ENCODE assay signal across 10 cellular contexts in the genomic region with DNA sequence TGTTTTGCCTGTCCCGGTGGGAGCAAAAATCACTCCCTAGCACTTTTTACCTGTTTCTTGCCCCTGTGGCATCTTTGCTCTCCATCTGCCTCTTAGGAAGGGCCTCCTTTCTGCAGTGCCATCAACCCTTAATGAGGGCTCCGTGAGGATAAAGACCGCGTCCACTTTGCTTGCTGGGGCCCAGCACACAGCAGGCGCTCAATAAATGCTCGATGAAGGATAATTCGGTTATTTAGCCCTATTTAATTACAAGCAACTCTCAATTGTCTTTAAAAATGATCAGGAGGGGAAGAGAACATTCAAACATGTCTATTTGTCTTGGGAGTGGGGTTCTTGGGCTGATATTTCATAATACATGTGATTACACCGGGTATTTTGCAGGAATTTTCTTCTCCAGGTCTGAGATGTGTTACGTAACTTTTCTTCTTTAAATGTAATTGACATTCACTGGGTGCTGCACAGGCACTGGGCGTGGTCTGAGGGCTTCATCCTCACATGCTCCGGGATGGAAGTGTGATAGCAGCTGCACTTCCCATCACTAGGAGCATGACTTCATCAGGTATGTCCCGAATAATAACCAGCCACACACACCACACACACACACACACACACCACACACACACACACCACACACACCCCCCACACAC. TPM values are rescaled to one million over a fixed set of nuclear protein-coding genes. Genes with fewer than 3 reads are reported as not detected.
DNase-seq lines count a peak whose midpoint lies in the region; ATAC-seq, FAIRE-seq and TF ChIP-seq lines count a peak whose summit lies in the region.
"Had no signal": no experiment of that assay in that cellular context is flagged by ENCODE, and none has a peak within 500 bp of the region (broad histone marks: within the 10 kb centered on the region; RNA-seq: fewer than 3 reads in every experiment).

No MANE protein-coding gene starts in this region.

- 80% methylated on average over 3 of the region's 12 CpGs; no CpG with 5 or more reads in 1 of the 2 experiments for WGBS in IMR-90 (ENCODE audit: extremely low coverage in 2 of 2, insufficient read length in 1 of 2), 2 experiments
- WGBS in ovary, 3 donors = 43 to 46% (median 44%) methylated on average over 12 of the region's 12 CpGs

- H3K27me3 Mint-ChIP-seq in CD8-positive, alpha-beta memory T cell = peaks cover 33 to 70% of the 10 kb centered on the region in 2 donors
- peaks cover 18% of the 10 kb centered on the region for H3K27me3 Mint-ChIP-seq in neural crest cell (ENCODE audit: low read depth)

- no peak overlapping the region for H3K4ac ChIP-seq in IMR-90 (ENCODE audit: low read depth, low read length)

- no peaks in the 10 kb centered on the region for H3K9me1 ChIP-seq in IMR-90 (ENCODE audit: insufficient read depth, low read length)

- FAIRE-seq in bronchial epithelial cell (lab: Jason Lieb, UNC) = no peak

- no peak overlapping the region for H3K18ac ChIP-seq in IMR-90 (ENCODE audit: low read depth, low read length)

- no peak overlapping the region for H2AK5ac ChIP-seq in IMR-90 (ENCODE audit: low read depth, low read length)

- intact Hi-C loops in IMR-90 (cut with micrococcal nuclease) (no loop called here), ovary (cut with DNase I) (no loop called here)

- no peak overlapping the region for H3K4me3 ChIP-seq in CD8-positive, alpha-beta memory T cell (ENCODE audit: low read length)
- H3K4me3 ChIP-seq in IMR-90 (ENCODE audit: insufficient read depth, low read depth, low read length) = peak overlapping the region; percentile 19; the same call in 1 of the 2 replicates
- H3K4me3 ChIP-seq in bronchial epithelial cell (ENCODE audit: low read depth, low read length) = no peak overlapping the region
- H3K4me3 ChIP-seq in ovary = no peak overlapping the region

- peaks cover 5 to 11% (median 5%) of the 10 kb centered on the region in 3 donors for H3K4me1 Mint-ChIP-seq in CD8-positive, alpha-beta memory T cell
- peaks cover 42% of the 10 kb centered on the region for H3K4me1 Mint-ChIP-seq in neural crest cell

- H3K27ac ChIP-seq in CD8-positive, alpha-beta memory T cell (ENCODE audit: low read depth, low read length) = no peak overlapping the region
- no peak overlapping the region for H3K27ac ChIP-seq in IMR-90 (ENCODE audit: insufficient read depth, low read length)
- H3K27ac ChIP-seq in ovary = no peak overlapping the region

- in situ Hi-C loops in IMR-90 (cut with MboI; ENCODE audit: low sequenced_read_pairs) = no loop called here

- no peak overlapping the region for H3K23ac ChIP-seq in IMR-90 (ENCODE audit: low read depth, low read length)

- H3K4me2 ChIP-seq in IMR-90 (ENCODE audit: low read depth, low read length) = peak overlapping the region; percentile 83; the same call in 1 of the 2 replicates

- H4K91ac ChIP-seq in IMR-90 (ENCODE audit: insufficient read depth, low read depth, low read length) = no peak overlapping the region

- H3K9me3 ChIP-seq in CD8-positive, alpha-beta memory T cell (ENCODE audit: low read length) = no peaks in the 10 kb centered on the region
- no peaks in the 10 kb centered on the region for H3K9me3 ChIP-seq in IMR-90 (ENCODE audit: control insufficient read depth, insufficient read depth, low read length)
- no peaks in the 10 kb centered on the region for H3K9me3 ChIP-seq in ovary

- H4K5ac ChIP-seq in IMR-90 (ENCODE audit: low read depth, low read length) = no peak overlapping the region

- no peak overlapping the region for H3K9ac ChIP-seq in IMR-90 (ENCODE audit: low read depth, low read length)

- H3K79me1 ChIP-seq in IMR-90 (ENCODE audit: low read depth in 1 of 2, low read length in 2 of 2) = no peaks in the 10 kb centered on the region

- no peak for TF ChIP-seq POLR2A in IMR-90 (IDR thresholded peaks at IDR 0.05; ENCODE audit: low read depth, low read length)
- no peak for TF ChIP-seq POLR2A in ovary (IDR thresholded peaks at IDR 0.05)

- H4K20me1 ChIP-seq in IMR-90 (ENCODE audit: insufficient read depth, low read length) = no peaks in the 10 kb centered on the region

- no peak overlapping the region for H3K14ac ChIP-seq in IMR-90 (replicated peaks; ENCODE audit: low read depth, low read length)

- POLR2A ChIA-PET in CD8-positive, alpha-beta memory T cell (lab: Charles Lee) = interaction anchor here (0.6 kb wide), 1 partner anchor 159 kb away, joined by 5 read pairs; no protein-coding TSS in a partner anchor
- POLR2A ChIA-PET in IMR-90 (lab: Charles Lee; ENCODE audit: unreplicated experiment) = no interaction called here

- H2BK15ac ChIP-seq in IMR-90 (ENCODE audit: low read depth, low read length) = no peak overlapping the region

- H2BK20ac ChIP-seq in IMR-90 (ENCODE audit: low read depth, low read length) = no peak overlapping the region

- H3K4me1 ChIP-seq in CD8-positive, alpha-beta memory T cell (ENCODE audit: insufficient read depth, low read length) = no peaks in the 10 kb centered on the region
- 0 out of 2 replicates have a peak, but pooled peaks cover 5% of the 10 kb centered on the region for H3K4me1 ChIP-seq in IMR-90 (ENCODE audit: control insufficient read depth, insufficient read depth, low read length)
- H3K4me1 ChIP-seq in ovary (ENCODE audit: insufficient read depth) = no peaks in the 10 kb centered on the region

- dilution Hi-C loops in IMR-90 (cut with HindIII; ENCODE audit: low sequenced_read_pairs, unreplicated experiment) = no loop called here

- no peak for TF ChIP-seq EP300 in ovary (IDR thresholded peaks at IDR 0.05)

- no peak overlapping the region for H3K27ac Mint-ChIP-seq in CD8-positive, alpha-beta memory T cell
- peak overlapping the region; percentile 32 for H3K27ac Mint-ChIP-seq in neural crest cell (ENCODE audit: unreplicated experiment)

- peak overlapping the region; percentile 55 for H2BK5ac ChIP-seq in IMR-90 (ENCODE audit: low read depth, low read length, poor library complexity, severe bottlenecking)

- H4K8ac ChIP-seq in IMR-90 (ENCODE audit: low read depth in 2 of 2, low read length in 2 of 2) = no peak overlapping the region

- H3K9me3 Mint-ChIP-seq in CD8-positive, alpha-beta memory T cell = peaks cover 0 to 5% (median 0%) of the 10 kb centered on the region in 5 donors
- H3K9me3 Mint-ChIP-seq in neural crest cell = no peaks in the 10 kb centered on the region

- TF ChIP-seq CTCF in IMR-90 (conservative IDR thresholded peaks at IDR 0.05; ENCODE audit: low read depth, low read length) (no peak), bronchial epithelial cell (IDR thresholded peaks at IDR 0.05; ENCODE audit: insufficient read depth, low read length, severe bottlenecking) (no peak), neural crest cell (conservative IDR thresholded peaks at IDR 0.05) (no peak), ovary (IDR thresholded peaks at IDR 0.05) (no peak)

- no peak overlapping the region for H3K56ac ChIP-seq in IMR-90 (ENCODE audit: extremely low read depth, insufficient read depth, low read length)

- no TSS peak for BruUV-seq in IMR-90 (replicated peaks; lab: Mats Ljungman, UMichigan)

- no peak for ATAC-seq in IMR-90 (ENCODE audit: low read depth)
- ATAC-seq in HG02678 (IDR thresholded peaks at IDR 0.05; ENCODE audit: unreplicated experiment) = no peak

- TF ChIP-seq RAD21 in IMR-90 (IDR thresholded peaks at IDR 0.05; ENCODE audit: low read length) = no peak

- H2AK9ac ChIP-seq in IMR-90 (replicated peaks; ENCODE audit: low read depth, low read length, poor library complexity) = no peak overlapping the region

- DNase-seq in CD8-positive, alpha-beta memory T cell = no peak
- DNase-seq in IMR-90 = no peak
- DNase-seq in bronchial epithelial cell (ENCODE audit: low read depth) = peak; percentile 33
- no peak for DNase-seq in neural crest cell (ENCODE audit: low read depth, low spot score)
- no peak for DNase-seq in NCI-H2196 (lab: John Stamatoyannopoulos, UW; ENCODE audit: unreplicated experiment)
- DNase-seq in ovary = no peak
- no peak for DNase-seq in hepatic stellate cell (ENCODE audit: low spot score)
- DNase-seq: activated gamma-delta T cell, Right ventricle myocardium superior had no signal

- peaks cover 20% of the 10 kb centered on the region for H3K27me3 ChIP-seq in CD8-positive, alpha-beta memory T cell (ENCODE audit: insufficient read depth, low read length, poor library complexity, severe bottlenecking)
- peaks cover 66% of the 10 kb centered on the region for H3K27me3 ChIP-seq in IMR-90 (ENCODE audit: control insufficient read depth, insufficient read depth, low read length)
- peaks cover 5% of the 10 kb centered on the region for H3K27me3 ChIP-seq in bronchial epithelial cell (ENCODE audit: control insufficient read depth, insufficient read depth, low read length)
- no peaks in the 10 kb centered on the region for H3K27me3 ChIP-seq in ovary

- H3K36me3 ChIP-seq in CD8-positive, alpha-beta memory T cell (ENCODE audit: insufficient read depth, low read length) = no peaks in the 10 kb centered on the region
- no peaks in the 10 kb centered on the region for H3K36me3 ChIP-seq in IMR-90 (ENCODE audit: control insufficient read depth, insufficient read depth, low read length)
- no peaks in the 10 kb centered on the region for H3K36me3 ChIP-seq in bronchial epithelial cell (ENCODE audit: control insufficient read depth, insufficient read depth, low read length)
- no peaks in the 10 kb centered on the region for H3K36me3 ChIP-seq in ovary

- H2BK120ac ChIP-seq in IMR-90 (ENCODE audit: low read depth, low read length) = no peak overlapping the region

- CTCF ChIA-PET in CD8-positive, alpha-beta memory T cell (lab: Charles Lee) = interaction anchor here (0.5 kb wide), 1 partner anchor 382 kb away, joined by 3 read pairs; no protein-coding TSS in a partner anchor
- CTCF ChIA-PET in IMR-90 (lab: Yijun Ruan, JAX) = no interaction called here

- peak overlapping the region in 4 of 7 donors; percentile 64 to 74 (median 72) for H3K4me3 Mint-ChIP-seq in CD8-positive, alpha-beta memory T cell
- H3K4me3 Mint-ChIP-seq in neural crest cell = peak overlapping the region; percentile 82

- H3K36me3 Mint-ChIP-seq in CD8-positive, alpha-beta memory T cell = no peaks in the 10 kb centered on the region
- H3K36me3 Mint-ChIP-seq in neural crest cell (ENCODE audit: low read depth) = no peaks in the 10 kb centered on the region

- no peak overlapping the region for H2AFZ ChIP-seq in IMR-90 (replicated peaks; ENCODE audit: low read length, poor library complexity)

TF ChIP-seq in IMR-90, 13 proteins besides CTCF, POLR2A, EP300 and RAD21 (continues in another document):
- TF ChIP-seq CEBPB (IDR thresholded peaks at IDR 0.05; ENCODE audit: low read depth, low read length) = peak; percentile 52

RNA-seq across cellular contexts. Expression of a gene that starts 19.8 kb away (rescaled TPM):
- 1 to 10 TPM; 1.3 to 2.0 TPM for total RNA-seq in CD8-positive, alpha-beta memory T cell
- 3.6 TPM for polyA plus RNA-seq in CD8-positive, alpha-beta memory T cell
- 0.28 and 0.54 TPM in 2 replicates for total RNA-seq in IMR-90 (2012; rRNA removed)
- 0.84 and 1.2 TPM in 2 replicates for polyA plus RNA-seq in IMR-90 (2012; rRNA removed)
- polyA plus RNA-seq in IMR-90 (2012; cell fraction: cytosol; rRNA removed) = 0.37 and 2.0 TPM in 2 replicates
- polyA plus RNA-seq in IMR-90 (2012; cell fraction: nucleus; rRNA removed; ENCODE audit: low replicate concordance) = 2.7 and 3.2 TPM in 2 replicates
- under 0.01 TPM in 1 of 2 replicates, not detected in the other for total RNA-seq in bronchial epithelial cell
- 2.4 and 3.6 TPM in 2 replicates for total RNA-seq in neural crest cell
- 1 to 10 TPM in 4 of 7 donors, under 1 TPM in 3; 0.12 to 2.6 (median 1.5) TPM for total RNA-seq in ovary
- polyA plus RNA-seq in ovary = under 1 TPM; 0.23 to 0.39 TPM
